ENCODE assay signal across 15 cellular contexts in the genomic region with DNA sequence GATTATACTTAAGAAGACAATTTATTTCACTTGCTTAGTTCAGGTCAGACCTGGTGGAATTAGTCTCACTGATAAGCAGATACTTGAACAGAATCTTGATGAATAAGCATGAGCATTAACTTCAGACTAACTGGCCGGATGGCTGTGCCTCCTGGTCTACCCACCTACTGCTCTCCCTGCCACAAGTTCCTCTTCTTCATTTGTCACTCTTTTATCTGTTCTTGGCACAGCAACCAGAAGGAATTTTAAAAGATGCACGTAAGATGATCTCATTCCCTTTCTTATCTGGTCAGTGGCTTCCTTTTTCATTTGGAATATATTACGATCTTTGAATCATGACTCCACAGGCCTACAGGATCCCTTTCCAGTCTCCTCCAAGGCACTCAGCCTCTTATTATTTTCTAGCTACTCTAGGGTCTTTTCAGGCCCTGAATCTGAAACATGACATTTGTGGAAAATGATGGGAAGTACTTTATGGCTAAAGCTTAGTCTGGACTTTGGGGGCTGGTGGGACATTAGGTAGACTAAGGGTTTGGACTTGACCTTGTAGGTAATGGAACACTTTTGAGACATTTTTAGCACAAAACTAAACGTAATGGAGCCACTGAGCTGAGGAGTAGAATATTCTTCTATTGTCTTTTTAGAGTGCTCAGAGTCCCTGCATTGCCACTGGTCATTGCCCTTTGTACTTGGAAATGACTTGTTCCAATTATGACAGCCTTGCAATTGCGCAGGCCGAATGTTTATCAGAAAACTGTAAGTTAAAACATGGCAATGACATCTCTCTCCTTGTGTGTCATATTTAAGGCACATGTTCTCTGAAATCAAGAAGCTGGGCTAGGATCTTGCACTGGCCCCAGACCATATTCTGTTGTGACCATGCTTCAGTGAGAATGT. TPM values are rescaled to one million over a fixed set of nuclear protein-coding genes. Genes with fewer than 3 reads are reported as not detected.
"Had no signal": no experiment of that assay in that cellular context is flagged by ENCODE, and none has a peak within 500 bp of the region (broad histone marks: within the 10 kb centered on the region; RNA-seq: fewer than 3 reads in every experiment).

No MANE protein-coding gene starts in this region.

- H3K27ac ChIP-seq: ascending aorta, heart left ventricle, parathyroid adenoma, tibial artery, VCaP had no signal

- H3K27me3 Mint-ChIP-seq: activated CD4-positive, alpha-beta memory T cell treated with anti-CD3 and anti-CD28 coated beads, Interleukin-2, amount 10 ng/mL, durations not matched to agents 7 days and 5 days; activated naive CD8-positive, alpha-beta T cell treated with anti-CD3 and anti-CD28 coated beads, Interleukin-2, amount 10 ng/mL, durations not matched to agents 7 days and 5 days had no signal

- H3K36me3 Mint-ChIP-seq: activated naive CD8-positive, alpha-beta T cell treated with anti-CD3 and anti-CD28 coated beads, Interleukin-2, amount 10 ng/mL, durations not matched to agents 7 days and 5 days; stimulated activated effector memory CD8-positive, alpha-beta T cell treated with anti-CD3 and anti-CD28 coated beads, Interleukin-12 subunit alpha, Interleukin-12 subunit beta, amount 100 ng/mL, for 72 hours had no signal

- H3K4me1 ChIP-seq: ascending aorta, parathyroid adenoma had no signal

- ATAC-seq: heart left ventricle; left ventricle myocardium superior; stimulated activated effector memory CD8-positive, alpha-beta T cell treated with anti-CD3 and anti-CD28 coated beads, Interleukin-12 subunit alpha, Interleukin-12 subunit beta, amount 100 ng/mL, for 72 hours had no signal

- DNase-seq: activated CD4-positive, alpha-beta memory T cell treated with anti-CD3 and anti-CD28 coated beads, Interleukin-2, amount 10 ng/mL, durations not matched to agents 7 days and 5 days; activated naive CD8-positive, alpha-beta T cell treated with anti-CD3 and anti-CD28 coated beads, Interleukin-2, amount 10 ng/mL, durations not matched to agents 7 days and 5 days; heart left ventricle; islet precursor cell; left ventricle myocardium superior; mesenchymal stem cell; retina; T-helper 2 cell; tibial artery had no signal

- H3K4me3 ChIP-seq: ascending aorta, heart left ventricle, tibial artery had no signal

- H3K9me3 ChIP-seq: ascending aorta, heart left ventricle, tibial artery had no signal

- FAIRE-seq: frontal cortex had no signal

- H3K36me3 ChIP-seq: ascending aorta, heart left ventricle, tibial artery had no signal

- H3K9ac ChIP-seq: parathyroid adenoma had no signal

- H3K79me2 ChIP-seq: parathyroid adenoma had no signal

- H3K27ac Mint-ChIP-seq: activated CD4-positive, alpha-beta memory T cell treated with anti-CD3 and anti-CD28 coated beads, Interleukin-2, amount 10 ng/mL, durations not matched to agents 7 days and 5 days; activated naive CD8-positive, alpha-beta T cell treated with anti-CD3 and anti-CD28 coated beads, Interleukin-2, amount 10 ng/mL, durations not matched to agents 7 days and 5 days; stimulated activated effector memory CD8-positive, alpha-beta T cell treated with anti-CD3 and anti-CD28 coated beads, Interleukin-12 subunit alpha, Interleukin-12 subunit beta, amount 100 ng/mL, for 72 hours had no signal

- H2AFZ ChIP-seq: parathyroid adenoma had no signal

- H3K27me3 ChIP-seq: ascending aorta, heart left ventricle, tibial artery had no signal

- H3K4me3 Mint-ChIP-seq: activated CD4-positive, alpha-beta memory T cell treated with anti-CD3 and anti-CD28 coated beads, Interleukin-2, amount 10 ng/mL, durations not matched to agents 7 days and 5 days; activated naive CD8-positive, alpha-beta T cell treated with anti-CD3 and anti-CD28 coated beads, Interleukin-2, amount 10 ng/mL, durations not matched to agents 7 days and 5 days; stimulated activated effector memory CD8-positive, alpha-beta T cell treated with anti-CD3 and anti-CD28 coated beads, Interleukin-12 subunit alpha, Interleukin-12 subunit beta, amount 100 ng/mL, for 72 hours had no signal

- H3K9me3 Mint-ChIP-seq: activated CD4-positive, alpha-beta memory T cell treated with anti-CD3 and anti-CD28 coated beads, Interleukin-2, amount 10 ng/mL, durations not matched to agents 7 days and 5 days; activated naive CD8-positive, alpha-beta T cell treated with anti-CD3 and anti-CD28 coated beads, Interleukin-2, amount 10 ng/mL, durations not matched to agents 7 days and 5 days; stimulated activated effector memory CD8-positive, alpha-beta T cell treated with anti-CD3 and anti-CD28 coated beads, Interleukin-12 subunit alpha, Interleukin-12 subunit beta, amount 100 ng/mL, for 72 hours had no signal

- H3K4me1 Mint-ChIP-seq: activated CD4-positive, alpha-beta memory T cell treated with anti-CD3 and anti-CD28 coated beads, Interleukin-2, amount 10 ng/mL, durations not matched to agents 7 days and 5 days; activated naive CD8-positive, alpha-beta T cell treated with anti-CD3 and anti-CD28 coated beads, Interleukin-2, amount 10 ng/mL, durations not matched to agents 7 days and 5 days; stimulated activated effector memory CD8-positive, alpha-beta T cell treated with anti-CD3 and anti-CD28 coated beads, Interleukin-12 subunit alpha, Interleukin-12 subunit beta, amount 100 ng/mL, for 72 hours had no signal

RNA-seq across cellular contexts. Expression of a gene that starts 16.0 kb away (rescaled TPM):
- total RNA-seq: activated CD4-positive, alpha-beta memory T cell treated with anti-CD3 and anti-CD28 coated beads, Interleukin-2, amount 10 ng/mL, durations not matched to agents 7 days and 5 days; myocyte had no signal
